Comparison of ENCODE assay signal across 8 cellular contexts in genomic region chr1:151047591-151047924, GRCh38. TPM values are rescaled to one million over a fixed set of nuclear protein-coding genes. Genes with fewer than 3 reads are reported as not detected.
DNase-seq lines count a peak whose midpoint lies in the region; ATAC-seq and TF ChIP-seq lines count a peak whose summit lies in the region.

C1orf56 (plus strand) TSS chr1:151047751; CDS start chr1:151047848, 97 bp downstream.

- no peaks in the 10 kb centered on the region for H3K9me3 Mint-ChIP-seq in CD4-positive, alpha-beta T cell

- peak within 1 kb of the TSS; percentile 93 for H3K4me3 Mint-ChIP-seq in CD4-positive, alpha-beta T cell

- H4K12ac ChIP-seq in trophoblast cell (ENCODE audit: low read depth, low read length): peak within 1 kb of the TSS; percentile 68

- peak within 1 kb of the TSS; percentile 49 for H3K4ac ChIP-seq in trophoblast cell (ENCODE audit: low read depth, low read length)

- peak within 1 kb of the TSS; percentile 80 for H3K14ac ChIP-seq in trophoblast cell (ENCODE audit: low read length)

- intact Hi-C loops in CD4-positive, alpha-beta T cell (cut with DNase I, micrococcal nuclease): no loop called here
- intact Hi-C loops in left cardiac atrium (cut with DNase I): no loop called here

- H3K27me3 ChIP-seq in CD4-positive, alpha-beta T cell (ENCODE audit: control insufficient read depth, insufficient read depth, low read length): no peaks in the 10 kb centered on the region
- H3K27me3 ChIP-seq in trophoblast cell (ENCODE audit: insufficient read depth, low read length): no peaks in the 10 kb centered on the region

- peaks cover 78% of the 10 kb centered on the region for H3K4me1 Mint-ChIP-seq in CD4-positive, alpha-beta T cell (ENCODE audit: low read depth)

- no peaks in the 10 kb centered on the region for H3K9me3 ChIP-seq in CD4-positive, alpha-beta T cell (ENCODE audit: control insufficient read depth, low read length)
- no peaks in the 10 kb centered on the region for H3K9me3 ChIP-seq in SK-N-MC (ENCODE audit: low read depth, low read length)
- H3K9me3 ChIP-seq in trophoblast cell (ENCODE audit: insufficient read depth, low read depth, low read length): peaks cover 2% of the 10 kb centered on the region

- H3K4me3 ChIP-seq in SK-N-MC: peak within 1 kb of the TSS; percentile 92
- H3K4me3 ChIP-seq in trophoblast cell (ENCODE audit: low read depth, low read length): peak within 1 kb of the TSS; percentile 75

- H3K27ac ChIP-seq in CD4-positive, alpha-beta T cell (ENCODE audit: low read depth, low read length): peak within 1 kb of the TSS; percentile 73
- H3K27ac ChIP-seq in SK-N-MC (0 out of 2 replicates have a peak within 1 kb of the TSS, but pooled peaks have one; percentile 36), trophoblast cell (ENCODE audit: low read depth, low read length) (peak within 1 kb of the TSS; percentile 63)

- H3K9ac ChIP-seq in SK-N-MC (ENCODE audit: insufficient read length): peak within 1 kb of the TSS; percentile 72
- H3K9ac ChIP-seq in trophoblast cell (ENCODE audit: low read length): peak within 1 kb of the TSS; percentile 72

- H3K79me1 ChIP-seq in trophoblast cell (ENCODE audit: low read length): peaks cover 8% of the 10 kb centered on the region

- H2AK5ac ChIP-seq in trophoblast cell (ENCODE audit: low read length): peak within 1 kb of the TSS; percentile 81

- H3K4me1 ChIP-seq in trophoblast cell (ENCODE audit: control insufficient read depth in 1 of 2, insufficient read depth in 2 of 2, low read length in 2 of 2): peaks cover 2 to 5% of the 10 kb centered on the region in 2 experiments

- no peaks in the 10 kb centered on the region for H3K27me3 Mint-ChIP-seq in CD4-positive, alpha-beta T cell

- peak within 1 kb of the TSS; percentile 40 for H2BK120ac ChIP-seq in trophoblast cell (ENCODE audit: insufficient read depth, low read length, poor library complexity)

- no CpG with 5 or more reads among the region's 29 CpGs for WGBS in trophoblast cell (ENCODE audit: extremely low coverage, insufficient coverage, insufficient read length)

- peak in 8 of 10 experiments; percentile 30 to 68 (median 50) for DNase-seq in CD4-positive, alpha-beta T cell
- DNase-seq in LHCN-M2 (ENCODE audit: low read depth) (peak; percentile 63), SK-N-MC (ENCODE audit: low read depth, low spot score) (no peak), anterior cingulate cortex (lab: John Stamatoyannopoulos, UW) (peak in 57 of 58 donors; percentile 16 to 80 (median 65)), left cardiac atrium (peak; percentile 74), trophoblast cell (peak; percentile 68 to 74)

- H3K36me3 ChIP-seq in SK-N-MC (ENCODE audit: insufficient read depth, low read length) (no peaks in the 10 kb centered on the region; the same call in 1 of the 2 replicates), trophoblast cell (ENCODE audit: control insufficient read depth in 1 of 2, insufficient read depth in 2 of 2, low read length in 2 of 2) (peaks cover 2 to 12% of the 10 kb centered on the region in 2 experiments)

- no peak for TF ChIP-seq CTCF in CD4-positive, alpha-beta T cell (IDR thresholded peaks at IDR 0.05)

- peak within 1 kb of the TSS; percentile 88 for H4K8ac ChIP-seq in trophoblast cell (ENCODE audit: low read depth, low read length)

- no peak within 1 kb of the TSS for H2BK12ac ChIP-seq in trophoblast cell (ENCODE audit: low read length)

- POLR2A ChIA-PET in CD4-positive, alpha-beta T cell (lab: Charles Lee): interaction anchor here (0.6 to 6.7 kb wide), 14 partner anchors 8 to 234 kb away, joined by 3 to 144 read pairs (median 6); partner anchors contain the start of genes BNIPL, CDC42SE1, GABPB2 and MINDY1

- CTCF ChIA-PET in CD4-positive, alpha-beta T cell (lab: Charles Lee): interaction anchor here (1.0 to 8.3 kb wide), 7 partner anchors 11 to 52 kb away, joined by 3 to 58 read pairs (median 4); partner anchors contain the start of genes CDC42SE1, GABPB2, MINDY1 and MLLT11

- peak within 1 kb of the TSS; percentile 66 for H2BK5ac ChIP-seq in trophoblast cell (ENCODE audit: low read depth, low read length, poor library complexity)

- H2AFZ ChIP-seq in trophoblast cell (ENCODE audit: insufficient read depth, low read length, poor library complexity): peak within 1 kb of the TSS; percentile 58

- peak within 1 kb of the TSS; percentile 71 for H4K91ac ChIP-seq in trophoblast cell (ENCODE audit: low read depth, low read length)

- ATAC-seq in CD4-positive, alpha-beta T cell (ENCODE audit: poor library complexity): peak; percentile 46
- ATAC-seq in GM19438 (IDR thresholded peaks at IDR 0.05; ENCODE audit: low read depth, unreplicated experiment): peak; percentile 67
- peak; percentile 85 to 90 for ATAC-seq in left cardiac atrium
- no peak for ATAC-seq in HG03139 (IDR thresholded peaks at IDR 0.05; ENCODE audit: unreplicated experiment)

- H3K23ac ChIP-seq in trophoblast cell (ENCODE audit: low read length): no peak within 1 kb of the TSS

- peaks cover 7% of the 10 kb centered on the region for H3K79me2 ChIP-seq in trophoblast cell (ENCODE audit: control insufficient read depth, insufficient read depth, low read length, poor library complexity)

- H3K36me3 Mint-ChIP-seq in CD4-positive, alpha-beta T cell (ENCODE audit: low read depth): peaks cover 40% of the 10 kb centered on the region

- peak within 1 kb of the TSS; percentile 58 for H3K18ac ChIP-seq in trophoblast cell (ENCODE audit: low read length)

- peak within 1 kb of the TSS; percentile 88 for H3K4me2 ChIP-seq in trophoblast cell (ENCODE audit: low read length)

- H3K27ac Mint-ChIP-seq in CD4-positive, alpha-beta T cell: peak within 1 kb of the TSS; percentile 90

RNA-seq across cellular contexts. Expression of gene C1orf56, which starts in this region (rescaled TPM):
- total RNA-seq in CD4-positive, alpha-beta T cell: 1 to 10 TPM in 1 of 2 experiments, under 1 TPM in 1; 0.58 to 1.2 TPM
- total RNA-seq in LHCN-M2 (2014; rRNA removed) (4.7 and 5.3 TPM in 2 replicates), left cardiac atrium (1 to 10 TPM; 4.8 to 6.5 TPM)
- 3.0 TPM for polyA plus RNA-seq in LHCN-M2 (2012)
- polyA plus RNA-seq in trophoblast cell (2013): 1.00 and 1.1 TPM in 2 replicates
